In the genomic region with DNA sequence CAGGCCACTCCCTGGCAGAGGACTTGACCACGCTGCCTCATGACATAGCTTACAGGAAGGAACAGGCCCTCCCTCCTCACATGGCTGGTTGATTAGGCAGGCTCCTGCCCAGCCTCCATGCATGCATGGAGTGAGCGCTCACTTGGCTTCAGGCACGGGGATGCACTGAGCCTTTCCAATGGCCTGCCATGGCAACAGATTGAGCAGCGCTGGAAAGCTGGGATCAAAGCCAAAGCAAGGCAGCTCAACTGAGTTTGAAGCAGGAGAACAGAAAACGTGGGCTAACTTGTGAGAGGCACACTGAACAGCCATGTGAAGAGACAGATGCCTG, we compare ENCODE assay signal across 9 cellular contexts. TPM values are rescaled to one million over a fixed set of nuclear protein-coding genes. Genes with fewer than 3 reads are reported as not detected.
DNase-seq lines count a peak whose midpoint lies in the region; ATAC-seq and TF ChIP-seq lines count a peak whose summit lies in the region.
"Had no signal": no experiment of that assay in that cellular context is flagged by ENCODE, and none has a peak within 500 bp of the region (broad histone marks: within the 10 kb centered on the region; RNA-seq: fewer than 3 reads in every experiment).

No MANE protein-coding gene starts in this region.

- peaks cover 23% of the 10 kb centered on the region for H3K4me1 Mint-ChIP-seq in activated naive CD8-positive, alpha-beta T cell treated with anti-CD3 and anti-CD28 coated beads for 36 hours
- H3K4me1 Mint-ChIP-seq in activated naive CD8-positive, alpha-beta T cell treated with anti-CD3 and anti-CD28 coated beads, Interleukin-2, amount 50 U/mL, for 24 hours, result peaks cover 27% of the 10 kb centered on the region

- peaks cover 15% of the 10 kb centered on the region for H4K20me1 ChIP-seq in mammary epithelial cell (ENCODE audit: insufficient read depth, low read length)

- H3K27me3 ChIP-seq in mammary epithelial cell (ENCODE audit: insufficient read depth, low read length) (no peaks in the 10 kb centered on the region), aorta (ENCODE audit: control insufficient read depth in 1 of 2, insufficient read depth in 2 of 2, low read length in 1 of 2) (no peaks in the 10 kb centered on the region)

- CTCF ChIA-PET in mammary epithelial cell (lab: Charles Lee; ENCODE audit: low non-redundant PET), result interaction anchor here (0.6 kb wide), 1 partner anchor 16 kb away, joined by 6 read pairs; no protein-coding TSS in a partner anchor

- H3K27ac Mint-ChIP-seq in activated naive CD8-positive, alpha-beta T cell treated with anti-CD3 and anti-CD28 coated beads for 36 hours, result peak overlapping the region; percentile 32
- no peak overlapping the region for H3K27ac Mint-ChIP-seq in activated naive CD8-positive, alpha-beta T cell treated with anti-CD3 and anti-CD28 coated beads, Interleukin-2, amount 50 U/mL, for 24 hours

- ATAC-seq in activated naive CD8-positive, alpha-beta T cell treated with anti-CD3 and anti-CD28 coated beads, Interleukin-2, amount 50 U/mL, for 24 hours, result no peak
- ATAC-seq in aorta (ENCODE audit: low FRiP score) (peak; percentile 83), HG03521 (IDR thresholded peaks at IDR 0.05; ENCODE audit: unreplicated experiment) (no peak)

- dilution Hi-C loops in mammary epithelial cell (cut with HindIII; ENCODE audit: low sequenced_read_pairs), result loop anchor here (5.0 kb wide), 1 partner anchor 69 kb away; a partner anchor contains a TSS

- peaks cover 78% of the 10 kb centered on the region for H3K79me2 ChIP-seq in mammary epithelial cell (ENCODE audit: insufficient read depth, low read length)

- TF ChIP-seq CTCF in mammary epithelial cell (conservative IDR thresholded peaks at IDR 0.05 in 1 of 2, IDR thresholded peaks at IDR 0.05 in 1 of 2; ENCODE audit: extremely low read depth in 1 of 2, insufficient read depth in 1 of 2, low read depth in 1 of 2, low read length in 2 of 2), result no peak

- H3K4me3 ChIP-seq in mammary epithelial cell (replicated peaks in 1 of 3; ENCODE audit: insufficient read depth in 1 of 3, low read depth in 2 of 3, low read length in 3 of 3) (no peak overlapping the region), aorta (ENCODE audit: low read length in 2 of 2) (no peak overlapping the region)
- H3K4me3 ChIP-seq: skin epidermis had no signal

- in situ Hi-C loops in mammary epithelial cell (cut with MboI; ENCODE audit: low sequenced_read_pairs in 2 of 2), result no loop called here

- no peaks in the 10 kb centered on the region for H3K9me3 Mint-ChIP-seq in activated naive CD8-positive, alpha-beta T cell treated with anti-CD3 and anti-CD28 coated beads for 36 hours
- no peaks in the 10 kb centered on the region for H3K9me3 Mint-ChIP-seq in activated naive CD8-positive, alpha-beta T cell treated with anti-CD3 and anti-CD28 coated beads, Interleukin-2, amount 50 U/mL, for 24 hours

- no peak overlapping the region for H3K9ac ChIP-seq in mammary epithelial cell (ENCODE audit: insufficient read depth, low read length)

- H3K36me3 ChIP-seq in mammary epithelial cell (ENCODE audit: insufficient read depth, low read length) (peaks cover 83% of the 10 kb centered on the region), aorta (ENCODE audit: control insufficient read depth in 1 of 2, insufficient read depth in 2 of 2, low read length in 1 of 2) (peaks cover 15 to 33% of the 10 kb centered on the region in 2 donors)

- intact Hi-C loops in mammary epithelial cell (cut with micrococcal nuclease) (loop anchor here (1.0 kb wide), 2 partner anchors 19 to 28 kb away; a partner anchor contains a TSS), aorta (cut with DNase I) (loop anchor here (5.0 kb wide), 2 partner anchors 79 to 84 kb away; no protein-coding TSS in a partner anchor)

- peak overlapping the region; percentile 63 for H3K27ac ChIP-seq in mammary epithelial cell (ENCODE audit: insufficient read depth, low read depth, low read length)
- peak overlapping the region in 1 of 2 donors; percentile 58 for H3K27ac ChIP-seq in aorta (ENCODE audit: low read depth in 1 of 2, low read length in 2 of 2)

- DNase-seq in activated naive CD8-positive, alpha-beta T cell treated with anti-CD3 and anti-CD28 coated beads for 36 hours, result no peak
- DNase-seq in activated naive CD8-positive, alpha-beta T cell treated with anti-CD3 and anti-CD28 coated beads, Interleukin-2, amount 50 U/mL, for 24 hours, result no peak
- DNase-seq in mammary epithelial cell (peak; percentile 98), kidney glomerular epithelial cell (lab: John Stamatoyannopoulos, UW) (peak; percentile 77), aorta (peak; percentile 86), NCI-H146 (lab: John Stamatoyannopoulos, UW) (no peak), NCI-H1048 (lab: John Stamatoyannopoulos, UW) (no peak)

- no peak overlapping the region for H3K4me3 Mint-ChIP-seq in activated naive CD8-positive, alpha-beta T cell treated with anti-CD3 and anti-CD28 coated beads for 36 hours
- no peak overlapping the region for H3K4me3 Mint-ChIP-seq in activated naive CD8-positive, alpha-beta T cell treated with anti-CD3 and anti-CD28 coated beads, Interleukin-2, amount 50 U/mL, for 24 hours

- no peaks in the 10 kb centered on the region for H3K9me3 ChIP-seq in mammary epithelial cell (replicated peaks; ENCODE audit: insufficient read depth, low read length)
- H3K9me3 ChIP-seq in aorta (ENCODE audit: control insufficient read depth, low read length), result no peaks in the 10 kb centered on the region

- H3K4me1 ChIP-seq in mammary epithelial cell (ENCODE audit: insufficient read depth, low read length) (peaks cover 97% of the 10 kb centered on the region), aorta (ENCODE audit: control insufficient read depth in 1 of 2, insufficient read depth in 2 of 2, low read length in 2 of 2) (no peaks in the 10 kb centered on the region)

- BruUV-seq in mammary epithelial cell (replicated peaks; lab: Mats Ljungman, UMichigan), result no TSS peak

- H3K27me3 Mint-ChIP-seq in activated naive CD8-positive, alpha-beta T cell treated with anti-CD3 and anti-CD28 coated beads for 36 hours, result no peaks in the 10 kb centered on the region
- no peaks in the 10 kb centered on the region for H3K27me3 Mint-ChIP-seq in activated naive CD8-positive, alpha-beta T cell treated with anti-CD3 and anti-CD28 coated beads, Interleukin-2, amount 50 U/mL, for 24 hours

- no peak overlapping the region for H2AFZ ChIP-seq in mammary epithelial cell (ENCODE audit: low read depth, low read length)

- 0% methylated on average over 3 of the region's 5 CpGs for WGBS in mammary epithelial cell (ENCODE audit: low coverage, missing lambda C conversion rate)
- 2 to 4% methylated on average over 5 of the region's 5 CpGs for WGBS in aorta, 2 donors

- H3K4me2 ChIP-seq in mammary epithelial cell (ENCODE audit: insufficient read depth, low read depth, low read length), result no peak overlapping the region

- peaks cover 78% of the 10 kb centered on the region for H3K36me3 Mint-ChIP-seq in activated naive CD8-positive, alpha-beta T cell treated with anti-CD3 and anti-CD28 coated beads for 36 hours
- peaks cover 99% of the 10 kb centered on the region for H3K36me3 Mint-ChIP-seq in activated naive CD8-positive, alpha-beta T cell treated with anti-CD3 and anti-CD28 coated beads, Interleukin-2, amount 50 U/mL, for 24 hours (ENCODE audit: low read depth)

RNA-seq across cellular contexts. Expression of a gene that starts 5.9 kb away (rescaled TPM):
- total RNA-seq in activated naive CD8-positive, alpha-beta T cell treated with anti-CD3 and anti-CD28 coated beads for 36 hours, result not detected
- total RNA-seq in mammary epithelial cell (10 to 100 TPM; 16.0 to 45.0 TPM), aorta (1 to 10 TPM in 1 of 2 donors, under 1 TPM in 1; 0.91 to 1.5 TPM)
- polyA plus RNA-seq in mammary epithelial cell (13.0 TPM), aorta (under 1 TPM; 0.13 to 0.20 TPM)
- polyA minus RNA-seq in mammary epithelial cell, result 14.2 TPM

RNA-seq across cellular contexts. Expression of a gene that starts 27.5 kb away (rescaled TPM):
- total RNA-seq in activated naive CD8-positive, alpha-beta T cell treated with anti-CD3 and anti-CD28 coated beads for 36 hours, result 1,000 to 10,000 TPM; 2,301 to 2,323 TPM
- 1,000 to 10,000 TPM; 2,783 to 3,063 TPM for total RNA-seq in mammary epithelial cell
- polyA plus RNA-seq in mammary epithelial cell, result 3,498 TPM
- polyA minus RNA-seq in mammary epithelial cell, result 5,832 TPM
- 100 to 1,000 TPM; 478 to 588 TPM for total RNA-seq in aorta
- polyA plus RNA-seq in aorta, result 100 to 1,000 TPM; 238 to 429 TPM

Comparison
In these comparisons a context has a peak if more than half of its experiments do, and no peak if none do; other contexts are left out.
1. DNase-seq: peak in mammary epithelial cell (single experiment), kidney glomerular epithelial cell (single experiment) and aorta (2 of 2); none in activated naive CD8-positive, alpha-beta T cell treated with anti-CD3 and anti-CD28 coated beads for 36 hours (single experiment), activated naive CD8-positive, alpha-beta T cell treated with anti-CD3 and anti-CD28 coated beads, Interleukin-2, amount 50 U/mL, for 24 hours (single experiment), NCI-H146 (single experiment) and NCI-H1048 (single experiment).
2. RNA of a gene that starts 5.9 kb away (total RNA-seq): 16.0 to 45.0 TPM in mammary epithelial cell; 0.91 to 1.5 TPM in aorta and not detected in activated naive CD8-positive, alpha-beta T cell treated with anti-CD3 and anti-CD28 coated beads for 36 hours; every median in the first group is over 4 times any median in the second.